In the genomic region with DNA sequence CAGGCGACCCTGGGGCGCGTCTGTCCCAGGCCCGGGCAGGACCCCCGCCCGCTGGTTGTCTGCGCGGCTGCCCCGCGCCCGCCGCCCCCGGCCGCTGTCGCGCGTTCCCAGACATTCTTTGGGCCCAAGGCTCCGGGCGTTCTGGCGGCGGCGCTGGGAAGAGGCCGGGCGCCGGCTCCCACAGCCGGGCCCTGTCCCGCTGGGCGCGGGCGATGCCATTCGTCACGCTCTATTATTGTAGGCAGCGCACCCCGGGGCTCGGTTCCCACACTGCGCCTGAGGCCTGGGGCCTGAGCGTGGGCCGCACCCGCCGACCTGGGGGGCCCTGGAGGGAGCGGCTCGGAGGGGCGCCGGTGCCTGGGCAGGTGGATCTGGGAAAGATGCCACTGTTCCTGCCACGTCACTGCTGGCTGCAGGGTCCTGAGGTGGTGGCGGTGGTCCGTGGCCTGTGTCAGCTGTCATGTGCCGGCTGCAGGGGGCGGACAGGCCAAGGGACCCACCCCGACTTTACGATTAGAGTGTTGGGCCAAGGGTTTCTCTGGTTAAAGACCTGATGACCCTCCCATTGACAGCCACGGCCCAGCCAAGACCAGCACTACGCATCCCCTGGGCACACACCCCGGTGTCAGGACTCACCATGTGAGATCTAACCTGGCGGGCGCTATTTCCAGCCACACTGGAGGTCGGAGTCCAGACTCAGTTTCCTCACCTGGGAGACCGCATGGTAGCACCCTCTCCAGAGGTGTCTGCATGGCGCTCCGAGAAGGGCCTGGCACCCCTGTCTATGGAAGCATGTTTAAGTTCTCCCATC, we compare ENCODE assay signal across 11 cellular contexts. TPM values are rescaled to one million over a fixed set of nuclear protein-coding genes. Genes with fewer than 3 reads are reported as not detected.
DNase-seq lines count a peak whose midpoint lies in the region; ATAC-seq and TF ChIP-seq lines count a peak whose summit lies in the region.
"Had no signal": no experiment of that assay in that cellular context is flagged by ENCODE, and none has a peak within 500 bp of the region (broad histone marks: within the 10 kb centered on the region; RNA-seq: fewer than 3 reads in every experiment).

No MANE protein-coding gene starts in this region.

- CTCF ChIA-PET in A673 (lab: Charles Lee) = no interaction called here

- ATAC-seq in gastroesophageal sphincter = peak; percentile 39

- POLR2A ChIA-PET in A673 (lab: Charles Lee; ENCODE audit: low non-redundant PET) = no interaction called here

- peak overlapping the region; percentile 35 for H3K4me3 ChIP-seq in A673 (ENCODE audit: low read depth, low read length, poor library complexity, severe bottlenecking)
- peak overlapping the region; percentile 31; the same call in 1 of the 2 replicates for H3K4me3 ChIP-seq in HUES48 (ENCODE audit: low read depth, low read length)
- peak overlapping the region; percentile 22 to 61 for H3K4me3 ChIP-seq in gastroesophageal sphincter
- peak overlapping the region; percentile 51 for H3K4me3 ChIP-seq in osteoblast (ENCODE audit: insufficient read depth, low read length)
- H3K4me3 ChIP-seq in HAP-1 = no peak overlapping the region

- H3K27me3 ChIP-seq in A673 (replicated peaks; ENCODE audit: insufficient read depth, low read depth, low read length, poor library complexity) (no peaks in the 10 kb centered on the region), HUES48 (ENCODE audit: control insufficient read depth, insufficient read depth, low read length) (peaks cover 40% of the 10 kb centered on the region), gastroesophageal sphincter (no peaks in the 10 kb centered on the region), osteoblast (ENCODE audit: insufficient read depth, low read length) (no peaks in the 10 kb centered on the region), HAP-1 (ENCODE audit: low read depth) (peaks cover 5% of the 10 kb centered on the region; the same call in 1 of the 2 replicates)

- no peak overlapping the region for H2AFZ ChIP-seq in osteoblast (ENCODE audit: low read length)

- no TSS peak for BruUV-seq in A673 (replicated peaks; lab: Mats Ljungman, UMichigan)

- no peaks in the 10 kb centered on the region for H3K79me2 ChIP-seq in osteoblast (ENCODE audit: insufficient read depth, low read length)

- peak; percentile 58 for DNase-seq in A673 (ENCODE audit: low spot score)
- peak; percentile 97 for DNase-seq in osteoblast (ENCODE audit: insufficient read length, low spot score, missing footprints)
- no peak for DNase-seq in NCI-H1436 (lab: John Stamatoyannopoulos, UW)
- DNase-seq in SW 1271 (lab: John Stamatoyannopoulos, UW) = no peak
- no peak for DNase-seq in anterior cingulate cortex (lab: John Stamatoyannopoulos, UW)
- no peak for DNase-seq in HAP-1 (ENCODE audit: low spot score in 2 of 2)
- DNase-seq: DMS79; NCI-H2107; stimulated activated CD4-positive, alpha-beta T cell treated with anti-CD3 and anti-CD28 coated beads, Interleukin-4, amount 100 ng/mL, for 24 hours had no signal

- no peak overlapping the region for H3K27ac ChIP-seq in A673 (ENCODE audit: low read depth, low read length, poor library complexity, severe bottlenecking)
- no peak overlapping the region for H3K27ac ChIP-seq in HUES48 (ENCODE audit: low read depth, low read length)
- peak overlapping the region; percentile 31 to 88 (median 79) for H3K27ac ChIP-seq in gastroesophageal sphincter
- peak overlapping the region; percentile 51 for H3K27ac ChIP-seq in osteoblast (ENCODE audit: low read depth, low read length)

- H3K9me3 ChIP-seq in A673 (ENCODE audit: low read depth, low read length, poor library complexity, severe bottlenecking) = no peaks in the 10 kb centered on the region
- H3K9me3 ChIP-seq in HUES48 (ENCODE audit: control insufficient read depth, insufficient read depth, low read length) = no peaks in the 10 kb centered on the region
- no peaks in the 10 kb centered on the region for H3K9me3 ChIP-seq in gastroesophageal sphincter
- no peaks in the 10 kb centered on the region for H3K9me3 ChIP-seq in osteoblast (ENCODE audit: low read depth, low read length)
- peaks cover 6% of the 10 kb centered on the region; the same call in 1 of the 2 replicates for H3K9me3 ChIP-seq in HAP-1

- TF ChIP-seq CTCF in A673 (conservative IDR thresholded peaks at IDR 0.05; ENCODE audit: low read depth, low read length) (no peak), gastroesophageal sphincter (IDR thresholded peaks at IDR 0.05) (peak in 2 of 4 experiments; percentile 5 to 24), osteoblast (IDR thresholded peaks at IDR 0.05; ENCODE audit: extremely low read depth, low read depth, low read length) (no peak)

- in situ Hi-C loops in HAP-1 (cut with MboI; ENCODE audit: low sequenced_read_pairs) = no loop called here

- WGBS in gastroesophageal sphincter (ENCODE audit: low coverage in 1 of 2), 2 donors = no CpG with 5 or more reads among the region's 60 CpGs

- H4K20me1 ChIP-seq in osteoblast (ENCODE audit: insufficient read depth, low read length) = no peaks in the 10 kb centered on the region

- intact Hi-C loops in A673 (cut with micrococcal nuclease; ENCODE audit: unreplicated experiment) = no loop called here

- no peak overlapping the region for H3K9ac ChIP-seq in HUES48 (ENCODE audit: low read depth, low read length)

- TF ChIP-seq POLR2A in gastroesophageal sphincter (IDR thresholded peaks at IDR 0.05) = no peak

- peak overlapping the region; percentile 58 for H3K4me2 ChIP-seq in osteoblast (ENCODE audit: insufficient read depth, low read length)

- H3K4me1 ChIP-seq in A673 (ENCODE audit: insufficient read depth, low read length, poor library complexity, severe bottlenecking) (peaks cover 9% of the 10 kb centered on the region), HUES48 (ENCODE audit: control insufficient read depth, insufficient read depth, low read length) (no peaks in the 10 kb centered on the region), gastroesophageal sphincter (peaks cover 0 to 43% (median 8%) of the 10 kb centered on the region in 3 donors), osteoblast (ENCODE audit: insufficient read depth, low read length) (peaks cover 5% of the 10 kb centered on the region), HAP-1 (no peaks in the 10 kb centered on the region; the same call in 1 of the 2 replicates)

- H3K36me3 ChIP-seq in A673 (ENCODE audit: insufficient read depth, low read length, poor library complexity, severe bottlenecking) = no peaks in the 10 kb centered on the region
- H3K36me3 ChIP-seq in HUES48 (ENCODE audit: control insufficient read depth, insufficient read depth, low read length) = no peaks in the 10 kb centered on the region
- no peaks in the 10 kb centered on the region for H3K36me3 ChIP-seq in gastroesophageal sphincter
- H3K36me3 ChIP-seq in osteoblast (ENCODE audit: insufficient read depth, low read length) = no peaks in the 10 kb centered on the region
- H3K36me3 ChIP-seq in HAP-1 (replicated peaks) = no peaks in the 10 kb centered on the region

- no peak for TF ChIP-seq EP300 in gastroesophageal sphincter (IDR thresholded peaks at IDR 0.05)

RNA-seq across cellular contexts. Expression of a gene that starts 55.1 kb away (rescaled TPM):
- total RNA-seq in A673 (2021) = 22.6 and 31.9 TPM in 2 replicates
- total RNA-seq in gastroesophageal sphincter = 100 to 1,000 TPM; 136 to 228 (median 181) TPM
- total RNA-seq in osteoblast = 19.5 and 28.9 TPM in 2 replicates

Comparison
In these comparisons a context has a peak if more than half of its experiments do, and no peak if none do; other contexts are left out.
1. DNase-seq: peak in A673 (single experiment) and osteoblast (single experiment); none in NCI-H1436 (single experiment), SW 1271 (0 of 2), anterior cingulate cortex (0 of 58) and HAP-1 (0 of 2).
2. H3K27ac ChIP-seq: peak in gastroesophageal sphincter (4 of 4) and osteoblast (single experiment); none in A673 (single experiment) and HUES48 (single experiment).